10 cellular contexts compared by ENCODE assay signal in the genomic region with DNA sequence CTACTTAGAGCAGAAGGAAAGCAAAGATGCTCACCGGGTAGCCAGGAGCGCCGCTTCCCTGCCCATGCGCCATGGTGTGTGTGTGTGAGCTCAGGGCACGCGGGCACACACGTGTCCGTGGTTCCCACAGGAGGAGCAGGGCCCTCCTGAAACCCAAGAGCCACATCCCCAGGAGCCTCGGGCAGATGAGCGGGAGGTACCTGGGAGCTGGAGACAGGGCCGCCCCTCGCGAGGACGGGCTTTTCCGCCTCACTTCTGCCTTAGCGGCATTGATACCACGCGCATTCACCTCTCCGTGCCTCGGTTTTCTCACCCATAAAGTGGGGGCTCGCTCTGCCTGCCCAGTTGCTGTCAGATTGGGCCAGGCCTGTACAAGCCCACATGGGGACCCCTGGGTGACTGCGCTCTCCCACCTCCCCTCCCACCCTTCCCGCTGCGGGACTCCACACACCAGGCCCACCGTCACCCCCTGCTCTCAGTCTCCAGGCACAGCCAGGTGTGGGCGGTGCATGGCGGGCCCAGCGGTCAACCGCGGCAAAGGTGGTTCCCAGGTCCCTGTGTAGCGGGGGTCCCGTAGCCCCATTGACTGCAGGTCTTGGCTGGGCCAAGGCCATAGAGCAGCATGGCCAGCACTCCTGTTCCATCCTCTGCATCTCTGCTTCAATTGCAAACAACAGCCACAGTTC.
DNase-seq lines count a peak whose midpoint lies in the region; TF ChIP-seq lines count a peak whose summit lies in the region.
"Had no signal": no experiment of that assay in that cellular context is flagged by ENCODE, and none has a peak within 500 bp of the region (broad histone marks: within the 10 kb centered on the region; RNA-seq: fewer than 3 reads in every experiment).

No MANE protein-coding gene starts in this region.

- no peak for TF ChIP-seq POLR2A in esophagus muscularis mucosa (IDR thresholded peaks at IDR 0.05; ENCODE audit: low read depth)

- no peak for TF ChIP-seq CTCF in OCI-LY3 (IDR thresholded peaks at IDR 0.05; ENCODE audit: low read depth, low read length)
- TF ChIP-seq CTCF in esophagus muscularis mucosa (IDR thresholded peaks at IDR 0.05): no peak

- no peaks in the 10 kb centered on the region for H4K20me1 ChIP-seq in OCI-LY3 (ENCODE audit: insufficient read depth, low read length)

- H3K27ac ChIP-seq in OCI-LY3 (ENCODE audit: low read length): no peak overlapping the region
- peak overlapping the region in 3 of 4 donors; percentile 72 to 78 (median 76) for H3K27ac ChIP-seq in esophagus muscularis mucosa (replicated peaks in 1 of 4)
- H3K27ac ChIP-seq: 22Rv1, SJSA1 had no signal

- H3K9ac ChIP-seq in OCI-LY3 (ENCODE audit: low read length): no peak overlapping the region
- no peak overlapping the region for H3K9ac ChIP-seq in skeletal muscle satellite cell (ENCODE audit: low read depth, low read length)

- peak overlapping the region; percentile 86 for H3K4me2 ChIP-seq in OCI-LY3 (ENCODE audit: low read length)
- peak overlapping the region; percentile 73 for H3K4me2 ChIP-seq in skeletal muscle satellite cell (ENCODE audit: low read length)

- DNase-seq in NK-92 (lab: John Stamatoyannopoulos, UW; ENCODE audit: unreplicated experiment): peak; percentile 8
- DNase-seq in NK-92 treated with Interleukin-12 subunit alpha and Interleukin-12 subunit beta, amount 100 ng/mL, for 24 hours (lab: John Stamatoyannopoulos, UW): no peak
- DNase-seq in esophagus muscularis mucosa (ENCODE audit: extremely low spot score): no peak
- DNase-seq in retina: no peak
- DNase-seq in NCI-H1105 (lab: John Stamatoyannopoulos, UW): no peak
- no peak for DNase-seq in SKM-1 treated with dmso at 0.1 percent for 144 hours (lab: John Stamatoyannopoulos, UW; ENCODE audit: unreplicated experiment)

- TF ChIP-seq EP300 in esophagus muscularis mucosa (IDR thresholded peaks at IDR 0.05): no peak

- H3K4me3 ChIP-seq in OCI-LY3 (ENCODE audit: low read length) (no peak overlapping the region), esophagus muscularis mucosa (no peak overlapping the region), skeletal muscle satellite cell (ENCODE audit: low read length) (peak overlapping the region; percentile 51)
- H3K4me3 ChIP-seq: SJSA1 had no signal

- H3K9me3 ChIP-seq in OCI-LY3 (ENCODE audit: insufficient read depth, low read length) (no peaks in the 10 kb centered on the region), esophagus muscularis mucosa (no peaks in the 10 kb centered on the region), skeletal muscle satellite cell (replicated peaks; ENCODE audit: low read length) (no peaks in the 10 kb centered on the region)
- H3K9me3 ChIP-seq: SJSA1 had no signal

- 92% methylated on average over 23 of the region's 32 CpGs for WGBS in esophagus muscularis mucosa

- H3K4me1 ChIP-seq in OCI-LY3 (ENCODE audit: low read length) (peaks cover 60% of the 10 kb centered on the region), esophagus muscularis mucosa (peaks cover 10 to 23% (median 17%) of the 10 kb centered on the region in 4 donors), skeletal muscle satellite cell (ENCODE audit: control insufficient read depth, insufficient read depth, low read length) (peaks cover 24% of the 10 kb centered on the region)
- H3K4me1 ChIP-seq: SJSA1 had no signal

- intact Hi-C loops in esophagus muscularis mucosa (cut with DNase I): no loop called here

- no peaks in the 10 kb centered on the region for H3K79me2 ChIP-seq in OCI-LY3 (ENCODE audit: low read length)

- no peak overlapping the region for H2AFZ ChIP-seq in OCI-LY3 (ENCODE audit: low read depth, low read length)

- H3K27me3 ChIP-seq in OCI-LY3 (ENCODE audit: low read depth, low read length) (no peaks in the 10 kb centered on the region), esophagus muscularis mucosa (peaks cover 0 to 21% (median 0%) of the 10 kb centered on the region in 4 donors), skeletal muscle satellite cell (ENCODE audit: control insufficient read depth, insufficient read depth, low read length) (peaks cover 12% of the 10 kb centered on the region)
- H3K27me3 ChIP-seq: SJSA1 had no signal

- no peaks in the 10 kb centered on the region for H3K36me3 ChIP-seq in OCI-LY3 (replicated peaks; ENCODE audit: low read depth, low read length)
- H3K36me3 ChIP-seq in esophagus muscularis mucosa: no peaks in the 10 kb centered on the region
- no peaks in the 10 kb centered on the region for H3K36me3 ChIP-seq in skeletal muscle satellite cell (ENCODE audit: insufficient read depth, low read length)
- H3K36me3 ChIP-seq: SJSA1 had no signal
